ENCODE assay signal across 9 cellular contexts in genomic region chr2:109637749-109638570, GRCh38. TPM values are rescaled to one million over a fixed set of nuclear protein-coding genes. Genes with fewer than 3 reads are reported as not detected.
DNase-seq lines count a peak whose midpoint lies in the region; ATAC-seq lines count a peak whose summit lies in the region.
"Had no signal": no experiment of that assay in that cellular context is flagged by ENCODE, and none has a peak within 500 bp of the region (broad histone marks: within the 10 kb centered on the region; RNA-seq: fewer than 3 reads in every experiment).

No MANE protein-coding gene starts in this region.

- no peaks in the 10 kb centered on the region for H3K79me2 ChIP-seq in ACC112 (ENCODE audit: control insufficient read depth, insufficient read depth, low read length, unreplicated experiment)

- H2AFZ ChIP-seq in ACC112 (ENCODE audit: low read length, unreplicated experiment), result peak overlapping the region; percentile 39

- no peaks in the 10 kb centered on the region for H3K36me3 Mint-ChIP-seq in activated T-helper 2 cell treated with anti-CD3 and anti-CD28 coated beads, Interferon-gamma antibody, Interleukin-2, Interleukin-4, amounts not matched to agents 10 μg/mL and 5 μg/mL and 100 μg/mL, durations not matched to agents 14 hours and 24 hours and 36 hours (ENCODE audit: low read depth)

- H3K4me3 Mint-ChIP-seq in activated T-helper 2 cell treated with anti-CD3 and anti-CD28 coated beads, Interferon-gamma antibody, Interleukin-2, Interleukin-4, amounts not matched to agents 10 μg/mL and 5 μg/mL and 100 μg/mL, durations not matched to agents 14 hours and 24 hours and 36 hours (ENCODE audit: low read depth), result no peak overlapping the region

- intact Hi-C loops in activated T-helper 2 cell treated with anti-CD3 and anti-CD28 coated beads, Interferon-gamma antibody, Interleukin-2, Interleukin-4, amounts not matched to agents 10 μg/mL and 5 μg/mL and 100 μg/mL, durations not matched to agents 14 hours and 24 hours and 36 hours (cut with micrococcal nuclease), result no loop called here

- H3K4me1 Mint-ChIP-seq in activated T-helper 2 cell treated with anti-CD3 and anti-CD28 coated beads, Interferon-gamma antibody, Interleukin-2, Interleukin-4, amounts not matched to agents 10 μg/mL and 5 μg/mL and 100 μg/mL, durations not matched to agents 14 hours and 24 hours and 36 hours (ENCODE audit: low read depth), result peaks cover 5% of the 10 kb centered on the region

- H3K27ac ChIP-seq in ACC112 (ENCODE audit: low read depth, low read length), result peak overlapping the region; percentile 44
- H3K27ac ChIP-seq: C4-2B had no signal

- H3K4me3 ChIP-seq in ACC112 (ENCODE audit: low read depth, low read length), result peak overlapping the region; percentile 24; the same call in 1 of the 2 replicates

- no peaks in the 10 kb centered on the region for H3K36me3 ChIP-seq in ACC112 (ENCODE audit: insufficient read depth, low read length)

- H3K27me3 Mint-ChIP-seq in activated T-helper 2 cell treated with anti-CD3 and anti-CD28 coated beads, Interferon-gamma antibody, Interleukin-2, Interleukin-4, amounts not matched to agents 10 μg/mL and 5 μg/mL and 100 μg/mL, durations not matched to agents 14 hours and 24 hours and 36 hours (ENCODE audit: low read depth), result peaks cover 2% of the 10 kb centered on the region

- ATAC-seq in GM19324 (IDR thresholded peaks at IDR 0.05; ENCODE audit: low FRiP score, unreplicated experiment), result peak; percentile 89
- ATAC-seq in HG03108 (IDR thresholded peaks at IDR 0.05; ENCODE audit: unreplicated experiment), result peak; percentile 84
- no peak for ATAC-seq in HG03457 (IDR thresholded peaks at IDR 0.05; ENCODE audit: unreplicated experiment)

- peaks cover 25% of the 10 kb centered on the region for H3K4me1 ChIP-seq in ACC112 (ENCODE audit: control insufficient read depth, insufficient read depth, low read length, unreplicated experiment)

- no peaks in the 10 kb centered on the region for H3K27me3 ChIP-seq in ACC112 (ENCODE audit: insufficient read depth, low read length)

- peak overlapping the region; percentile 12 for H3K27ac Mint-ChIP-seq in activated T-helper 2 cell treated with anti-CD3 and anti-CD28 coated beads, Interferon-gamma antibody, Interleukin-2, Interleukin-4, amounts not matched to agents 10 μg/mL and 5 μg/mL and 100 μg/mL, durations not matched to agents 14 hours and 24 hours and 36 hours

- no peak for DNase-seq in activated T-helper 2 cell treated with anti-CD3 and anti-CD28 coated beads, Interferon-gamma antibody, Interleukin-2, Interleukin-4, amounts not matched to agents 10 μg/mL and 5 μg/mL and 100 μg/mL, durations not matched to agents 14 hours and 24 hours and 36 hours (ENCODE audit: low spot score)
- no peak for DNase-seq in OCI-M2 (lab: John Stamatoyannopoulos, UW; ENCODE audit: unreplicated experiment)
- no peak for DNase-seq in kidney glomerular epithelial cell (lab: John Stamatoyannopoulos, UW)
- DNase-seq in iPS-NIHi7 (ENCODE audit: extremely low spot score), result no peak

- H3K9me3 Mint-ChIP-seq in activated T-helper 2 cell treated with anti-CD3 and anti-CD28 coated beads, Interferon-gamma antibody, Interleukin-2, Interleukin-4, amounts not matched to agents 10 μg/mL and 5 μg/mL and 100 μg/mL, durations not matched to agents 14 hours and 24 hours and 36 hours, result no peaks in the 10 kb centered on the region

RNA-seq across cellular contexts. Expression of gene SOWAHC, which starts 23.8 kb away (rescaled TPM):
- 1.7 and 1.9 TPM in 2 replicates for total RNA-seq in activated T-helper 2 cell treated with anti-CD3 and anti-CD28 coated beads, Interferon-gamma antibody, Interleukin-2, Interleukin-4, amounts not matched to agents 10 μg/mL and 5 μg/mL and 100 μg/mL, durations not matched to agents 14 hours and 24 hours and 36 hours

RNA-seq across cellular contexts. Expression of gene SEPTIN10, which starts 24.2 kb away (rescaled TPM):
- total RNA-seq in activated T-helper 2 cell treated with anti-CD3 and anti-CD28 coated beads, Interferon-gamma antibody, Interleukin-2, Interleukin-4, amounts not matched to agents 10 μg/mL and 5 μg/mL and 100 μg/mL, durations not matched to agents 14 hours and 24 hours and 36 hours, result 1.4 and 2.9 TPM in 2 replicates
